ENCODE assay signal across 2 cellular contexts in genomic region chr5:77851229-77852067, GRCh38.
A peak's percentile ranks its signal among the peaks of the same experiment; 100 is the strongest.
TF ChIP-seq lines count a peak whose summit lies in the region.

No MANE protein-coding gene starts in this region.

TF ChIP-seq in IMR-90, 13 proteins besides CTCF, POLR2A, EP300 and RAD21:
- TF ChIP-seq MAFK (IDR thresholded peaks at IDR 0.05; ENCODE audit: low read depth, low read length) (no peak), CHD1 (IDR thresholded peaks at IDR 0.05; ENCODE audit: low read depth, low read length) (no peak), USF2 (IDR thresholded peaks at IDR 0.05; ENCODE audit: low read depth, low read length) (no peak), MAZ (IDR thresholded peaks at IDR 0.05; ENCODE audit: borderline replicate concordance, low read depth, low read length) (no peak), SMC3 (IDR thresholded peaks at IDR 0.05; ENCODE audit: low read depth, low read length) (no peak), RCOR1 (IDR thresholded peaks at IDR 0.05; ENCODE audit: insufficient replicate concordance, low read length) (no peak), FOS (IDR thresholded peaks at IDR 0.05; ENCODE audit: low read depth, low read length) (no peak), CEBPB (IDR thresholded peaks at IDR 0.05; ENCODE audit: low read depth, low read length) (no peak), RFX5 (IDR thresholded peaks at IDR 0.05; ENCODE audit: low read depth, low read length) (no peak), BHLHE40 (IDR thresholded peaks at IDR 0.05; ENCODE audit: low read depth, low read length) (no peak), NFE2L2 (IDR thresholded peaks at IDR 0.05; ENCODE audit: low read depth, low read length) (no peak), MXI1 (IDR thresholded peaks at IDR 0.05; ENCODE audit: borderline replicate concordance, low read depth, low read length) (no peak), ELK1 (IDR thresholded peaks at IDR 0.05; ENCODE audit: borderline replicate concordance, low read depth, low read length) (no peak)

TF ChIP-seq in HepG2, 621 proteins besides CTCF, POLR2A, EP300 and RAD21:
- TF ChIP-seq ZNF18 (CRISPR knock-in tag; IDR thresholded peaks at IDR 0.05; ENCODE audit: insufficient replicate concordance): no peak
- TF ChIP-seq NR2C2 (CRISPR knock-in tag; IDR thresholded peaks at IDR 0.05; ENCODE audit: borderline replicate concordance): peak; percentile 83
- peak; percentile 83 for TF ChIP-seq GABPB1 (CRISPR knock-in tag; IDR thresholded peaks at IDR 0.05)
- 0 out of 2 replicates have a peak, but pooled peaks have one; percentile 27 for TF ChIP-seq ZFX (CRISPR knock-in tag; IDR thresholded peaks at IDR 0.05; ENCODE audit: low read depth)
- TF ChIP-seq HOXA3 (CRISPR knock-in tag; IDR thresholded peaks at IDR 0.05): peak; percentile 13
- TF ChIP-seq CHD2 (IDR thresholded peaks at IDR 0.05; ENCODE audit: low read depth, low read length): no peak
- 0 out of 2 replicates have a peak, but pooled peaks have one; percentile 14 for TF ChIP-seq ZNF687 (CRISPR knock-in tag; IDR thresholded peaks at IDR 0.05)
- TF ChIP-seq JARID2 (CRISPR knock-in tag; IDR thresholded peaks at IDR 0.05; ENCODE audit: insufficient replicate concordance): no peak
- peak; percentile 61; the same call in 1 of the 2 replicates for TF ChIP-seq ZFP91 (CRISPR knock-in tag; IDR thresholded peaks at IDR 0.05; ENCODE audit: borderline replicate concordance)
- no peak for TF ChIP-seq STAG1 (CRISPR knock-in tag; IDR thresholded peaks at IDR 0.05)
- peak; percentile 50; the same call in 1 of the 2 replicates for TF ChIP-seq MTF2 (CRISPR knock-in tag; IDR thresholded peaks at IDR 0.05; ENCODE audit: borderline replicate concordance)
- 0 out of 2 replicates have a peak, but pooled peaks have one; percentile 72 for TF ChIP-seq ZNF737 (CRISPR knock-in tag; IDR thresholded peaks at IDR 0.05; ENCODE audit: borderline replicate concordance)
- TF ChIP-seq TFE3 (CRISPR knock-in tag; IDR thresholded peaks at IDR 0.05): no peak
- TF ChIP-seq FOXO4 (CRISPR knock-in tag; conservative IDR thresholded peaks at IDR 0.05): 0 out of 2 replicates have a peak, but pooled peaks have one; percentile 48
- TF ChIP-seq ZBTB33 (CRISPR knock-in tag; IDR thresholded peaks at IDR 0.05): peak; percentile 68
